ENCODE assay signal across 15 cellular contexts in the genomic region with DNA sequence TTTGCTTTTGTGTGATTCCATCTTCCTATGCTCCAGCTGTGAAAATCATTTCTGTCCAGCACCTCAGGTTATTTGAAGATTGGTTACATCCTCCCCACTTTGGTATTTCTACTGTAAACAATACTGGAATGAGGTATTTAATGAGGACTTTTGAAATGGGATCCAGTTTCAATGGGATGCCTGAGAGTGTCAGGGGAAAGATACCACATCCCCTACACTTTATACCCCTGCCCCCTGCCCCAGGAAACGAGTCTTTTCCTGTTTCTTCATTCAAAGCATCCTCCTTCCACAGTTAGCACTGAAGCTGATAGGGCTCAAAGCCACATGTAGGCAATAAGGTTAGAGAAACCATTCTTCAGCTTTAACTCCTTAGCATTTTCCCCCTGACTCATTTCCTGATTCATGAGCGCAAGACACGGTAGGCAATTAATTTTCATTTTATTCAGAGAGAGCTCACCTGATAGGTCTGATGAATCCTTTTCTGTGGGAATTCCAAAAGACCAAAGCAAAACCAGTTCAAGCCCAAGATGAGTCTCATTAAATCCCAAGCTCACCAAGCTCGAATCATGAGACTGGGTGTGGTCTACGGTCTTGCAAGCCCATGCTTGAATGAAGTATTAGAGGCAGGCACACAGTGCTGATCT.
DNase-seq lines count a peak whose midpoint lies in the region; ATAC-seq, FAIRE-seq and TF ChIP-seq lines count a peak whose summit lies in the region.
"Had no signal": no experiment of that assay in that cellular context is flagged by ENCODE, and none has a peak within 500 bp of the region (broad histone marks: within the 10 kb centered on the region; RNA-seq: fewer than 3 reads in every experiment).

No MANE protein-coding gene starts in this region.

- H3K36me3 ChIP-seq in GM23338 (ENCODE audit: insufficient read depth), result no peaks in the 10 kb centered on the region
- H3K36me3 ChIP-seq in bronchial epithelial cell (ENCODE audit: control insufficient read depth, insufficient read depth, low read length), result no peaks in the 10 kb centered on the region
- no peaks in the 10 kb centered on the region for H3K36me3 ChIP-seq in body of pancreas (replicated peaks in 1 of 2; ENCODE audit: insufficient read depth in 1 of 2, low read depth in 2 of 2)

- TF ChIP-seq CTCF in GM23338 (conservative IDR thresholded peaks at IDR 0.05; ENCODE audit: low read depth in 2 of 2), result no peak
- TF ChIP-seq CTCF in bronchial epithelial cell (IDR thresholded peaks at IDR 0.05; ENCODE audit: insufficient read depth, low read length, severe bottlenecking), result no peak
- no peak for TF ChIP-seq CTCF in nephron progenitor cell (IDR thresholded peaks at IDR 0.05)
- TF ChIP-seq CTCF in body of pancreas (IDR thresholded peaks at IDR 0.05), result no peak

- H3K79me2 ChIP-seq in GM23338 (replicated peaks; ENCODE audit: insufficient read depth), result no peaks in the 10 kb centered on the region

- H3K4me2 ChIP-seq in GM23338, result peak overlapping the region; percentile 44

- H3K9me3 ChIP-seq in body of pancreas, result no peaks in the 10 kb centered on the region

- H3K4me3 ChIP-seq in GM23338 (no peak overlapping the region), bronchial epithelial cell (ENCODE audit: low read depth, low read length) (no peak overlapping the region), body of pancreas (no peak overlapping the region)
- H3K4me3 ChIP-seq: coronary artery, GM23248 had no signal

- H3K4me3 Mint-ChIP-seq in GM23338 (no peak overlapping the region), nephron progenitor cell (no peak overlapping the region)
- no peak overlapping the region for H3K4me3 Mint-ChIP-seq in effector memory CD8-positive, alpha-beta T cell
- H3K4me3 Mint-ChIP-seq: mesothelial cell of epicardium had no signal

- H3K36me3 Mint-ChIP-seq in GM23338 (ENCODE audit: low read depth) (no peaks in the 10 kb centered on the region), nephron progenitor cell (ENCODE audit: low read depth) (no peaks in the 10 kb centered on the region)
- H3K36me3 Mint-ChIP-seq in effector memory CD8-positive, alpha-beta T cell (ENCODE audit: insufficient read depth), result no peaks in the 10 kb centered on the region
- H3K36me3 Mint-ChIP-seq: mesothelial cell of epicardium had no signal

- ATAC-seq in GM23338, result no peak
- ATAC-seq in body of pancreas, result no peak
- ATAC-seq in effector memory CD8-positive, alpha-beta T cell (replicated peaks), result no peak

- H3K4me1 Mint-ChIP-seq in GM23338 (peaks cover 24% of the 10 kb centered on the region), nephron progenitor cell (peaks cover 70% of the 10 kb centered on the region)
- H3K4me1 Mint-ChIP-seq in effector memory CD8-positive, alpha-beta T cell (ENCODE audit: low read depth in 2 of 2), result peaks cover 0 to 5% of the 10 kb centered on the region in 2 donors

- FAIRE-seq in bronchial epithelial cell (lab: Jason Lieb, UNC), result peak; percentile 68

- no peak for TF ChIP-seq POLR2A in body of pancreas (IDR thresholded peaks at IDR 0.05)

- H3F3A ChIP-seq in GM23338 (replicated peaks; ENCODE audit: low read depth), result no peaks in the 10 kb centered on the region

- H3K9me2 ChIP-seq in GM23338 (ENCODE audit: insufficient read depth), result peaks cover 21% of the 10 kb centered on the region

- DNase-seq in GM23338 (ENCODE audit: low spot score) (peak; percentile 25), NCI-H69 (lab: John Stamatoyannopoulos, UW) (peak; percentile 27), bronchial epithelial cell (ENCODE audit: low read depth) (peak; percentile 96), nephron progenitor cell (no peak), body of pancreas (no peak), superior temporal gyrus (ENCODE audit: extremely low spot score) (no peak)
- DNase-seq in effector memory CD8-positive, alpha-beta T cell, result no peak
- DNase-seq: GM23248, KBM-7, NCI-H1694, NCI-H774, occipital lobe, SHP77 treated with DMSO at 0.1 percent for 48 hours had no signal

- no peaks in the 10 kb centered on the region for H4K20me1 ChIP-seq in GM23338 (replicated peaks; ENCODE audit: insufficient read depth)

- H3K9me3 Mint-ChIP-seq in GM23338 (no peaks in the 10 kb centered on the region), nephron progenitor cell (no peaks in the 10 kb centered on the region)
- H3K9me3 Mint-ChIP-seq in effector memory CD8-positive, alpha-beta T cell, result no peaks in the 10 kb centered on the region
- H3K9me3 Mint-ChIP-seq: mesothelial cell of epicardium had no signal

- H3K27ac ChIP-seq in GM23338 (ENCODE audit: low read depth), result no peak overlapping the region
- no peak overlapping the region for H3K27ac ChIP-seq in body of pancreas
- H3K27ac ChIP-seq: coronary artery, GM23248 had no signal

- no peaks in the 10 kb centered on the region for H3K27me3 Mint-ChIP-seq in GM23338 (ENCODE audit: insufficient read depth, low read depth, poor library complexity)
- peaks cover 2% of the 10 kb centered on the region for H3K27me3 Mint-ChIP-seq in nephron progenitor cell (ENCODE audit: low read depth, poor library complexity)
- H3K27me3 Mint-ChIP-seq in effector memory CD8-positive, alpha-beta T cell, result peaks cover 17 to 39% of the 10 kb centered on the region in 2 donors

- intact Hi-C loops in body of pancreas (cut with DNase I), result no loop called here

- H3K4me1 ChIP-seq in GM23338 (ENCODE audit: insufficient read depth) (peaks cover 13% of the 10 kb centered on the region), body of pancreas (no peaks in the 10 kb centered on the region)

- peak overlapping the region; percentile 96 for H2AFZ ChIP-seq in GM23338
- H2AFZ ChIP-seq: GM23248 had no signal

- H3K27ac Mint-ChIP-seq in GM23338 (no peak overlapping the region), nephron progenitor cell (peak overlapping the region; percentile 63)
- no peak overlapping the region for H3K27ac Mint-ChIP-seq in effector memory CD8-positive, alpha-beta T cell
- H3K27ac Mint-ChIP-seq: mesothelial cell of epicardium had no signal

- WGBS in body of pancreas, 2 donors, result 36 to 40% methylated on average over 5 of the region's 5 CpGs

- H3K27me3 ChIP-seq in GM23338 (ENCODE audit: insufficient read depth) (no peaks in the 10 kb centered on the region), bronchial epithelial cell (ENCODE audit: control insufficient read depth, insufficient read depth, low read length) (no peaks in the 10 kb centered on the region), body of pancreas (no peaks in the 10 kb centered on the region)

TF ChIP-seq in GM23338, 12 proteins besides CTCF, POLR2A, EP300 and RAD21:
- TF ChIP-seq ZNF114 (CRISPR knock-in tag; IDR thresholded peaks at IDR 0.05), result no peak
- 0 out of 2 replicates have a peak, but pooled peaks have one; percentile 18 for TF ChIP-seq NANOG (IDR thresholded peaks at IDR 0.05; ENCODE audit: borderline replicate concordance)
- TF ChIP-seq JUNB (IDR thresholded peaks at IDR 0.05; ENCODE audit: unreplicated experiment), result no peak
- no peak for TF ChIP-seq CREB1 (CRISPR knock-in tag; IDR thresholded peaks at IDR 0.05; ENCODE audit: low read depth)
- TF ChIP-seq EZH2phosphoT487 (IDR thresholded peaks at IDR 0.05; ENCODE audit: unreplicated experiment), result no peak
- no peak for TF ChIP-seq ZNF331 (CRISPR knock-in tag; IDR thresholded peaks at IDR 0.05; ENCODE audit: low read depth)

Comparison
In these comparisons a context has a peak if more than half of its experiments do, and no peak if none do; other contexts are left out.
1. DNase-seq: peak in GM23338 (single experiment), NCI-H69 (single experiment) and bronchial epithelial cell (single experiment); none in nephron progenitor cell (single experiment), body of pancreas (0 of 4), effector memory CD8-positive, alpha-beta T cell (0 of 3) and superior temporal gyrus (single experiment).